In genomic region chr17:40367728-40368127, GRCh38 we compare ENCODE assay signal across 14 cellular contexts. TPM values are rescaled to one million over a fixed set of nuclear protein-coding genes. Genes with fewer than 3 reads are reported as not detected.
DNase-seq lines count a peak whose midpoint lies in the region; ATAC-seq and TF ChIP-seq lines count a peak whose summit lies in the region.
"Not testable (repeated sequence)": the region's sequence is repeated elsewhere in the genome, so short reads cannot be mapped to it uniquely, and the experiment has no call there.
"Had no signal": no experiment of that assay in that cellular context is flagged by ENCODE, and none has a peak within 500 bp of the region (broad histone marks: within the 10 kb centered on the region; RNA-seq: fewer than 3 reads in every experiment).

No MANE protein-coding gene starts in this region.

- not testable (repeated sequence) for TF ChIP-seq CTCF in coronary artery (IDR thresholded peaks at IDR 0.05); osteoblast (IDR thresholded peaks at IDR 0.05; ENCODE audit: extremely low read depth, low read depth, low read length); sigmoid colon (IDR thresholded peaks at IDR 0.05)

- TF ChIP-seq EP300 in sigmoid colon (IDR thresholded peaks at IDR 0.05): not testable (repeated sequence)

- H3K9me3 ChIP-seq in osteoblast (ENCODE audit: low read depth, low read length); sigmoid colon: not testable (repeated sequence)

- H3K27ac ChIP-seq in coronary artery; osteoblast (ENCODE audit: low read depth, low read length); sigmoid colon: not testable (repeated sequence)

- H3K4me3 Mint-ChIP-seq in activated T-cell treated with anti-CD3 and anti-CD28 coated beads, Interleukin-2, amount 50 U/mL, for 24 hours; activated naive CD8-positive, alpha-beta T cell treated with anti-CD3 and anti-CD28 coated beads, Interleukin-2, amount 10 ng/mL, durations not matched to agents 7 days and 5 days: not testable (repeated sequence)

- not testable (repeated sequence) for H3K4me3 ChIP-seq in coronary artery; osteoblast (ENCODE audit: insufficient read depth, low read length); sigmoid colon

- H2AFZ ChIP-seq in osteoblast (ENCODE audit: low read length): not testable (repeated sequence)

- H3K36me3 Mint-ChIP-seq in activated T-cell treated with anti-CD3 and anti-CD28 coated beads, Interleukin-2, amount 50 U/mL, for 24 hours (ENCODE audit: low read depth); activated naive CD8-positive, alpha-beta T cell treated with anti-CD3 and anti-CD28 coated beads, Interleukin-2, amount 10 ng/mL, durations not matched to agents 7 days and 5 days: not testable (repeated sequence)

- H3K27me3 Mint-ChIP-seq in activated T-cell treated with anti-CD3 and anti-CD28 coated beads, Interleukin-2, amount 50 U/mL, for 24 hours; activated naive CD8-positive, alpha-beta T cell treated with anti-CD3 and anti-CD28 coated beads, Interleukin-2, amount 10 ng/mL, durations not matched to agents 7 days and 5 days: not testable (repeated sequence)

- H3K9me3 Mint-ChIP-seq in activated T-cell treated with anti-CD3 and anti-CD28 coated beads, Interleukin-2, amount 50 U/mL, for 24 hours; activated naive CD8-positive, alpha-beta T cell treated with anti-CD3 and anti-CD28 coated beads, Interleukin-2, amount 10 ng/mL, durations not matched to agents 7 days and 5 days: not testable (repeated sequence)

- H3K27me3 ChIP-seq in osteoblast (ENCODE audit: insufficient read depth, low read length); sigmoid colon: not testable (repeated sequence)

- TF ChIP-seq POLR2A in sigmoid colon (IDR thresholded peaks at IDR 0.05): not testable (repeated sequence)

- POLR2A ChIA-PET in activated naive CD8-positive, alpha-beta T cell treated with anti-CD3 and anti-CD28 coated beads, Interleukin-2, amount 10 ng/mL, durations not matched to agents 7 days and 5 days (lab: Charles Lee): not testable (repeated sequence)

- not testable (repeated sequence) for H3K4me1 ChIP-seq in osteoblast (ENCODE audit: insufficient read depth, low read length)
- H3K4me1 ChIP-seq in sigmoid colon: peaks cover 0 to 15% (median 10%) of the 10 kb centered on the region in 4 donors

- 94 to 96% methylated on average over 9 of the region's 9 CpGs for whole genome bisulfite sequencing in sigmoid colon, 2 donors

- H4K20me1 ChIP-seq in osteoblast (ENCODE audit: insufficient read depth, low read length): not testable (repeated sequence)

- intact Hi-C loops in cardiac septum (cut with DNase I); sigmoid colon (cut with DNase I): not testable (repeated sequence)

- not testable (repeated sequence) for H3K27ac Mint-ChIP-seq in activated T-cell treated with anti-CD3 and anti-CD28 coated beads, Interleukin-2, amount 50 U/mL, for 24 hours; activated naive CD8-positive, alpha-beta T cell treated with anti-CD3 and anti-CD28 coated beads, Interleukin-2, amount 10 ng/mL, durations not matched to agents 7 days and 5 days

- H3K79me2 ChIP-seq in osteoblast (ENCODE audit: insufficient read depth, low read length): not testable (repeated sequence)

- ATAC-seq in activated naive CD8-positive, alpha-beta T cell treated with anti-CD3 and anti-CD28 coated beads, Interleukin-2, amount 10 ng/mL, durations not matched to agents 7 days and 5 days (ENCODE audit: low read depth): not testable (repeated sequence)

- not testable (repeated sequence) for H3K4me2 ChIP-seq in osteoblast (ENCODE audit: insufficient read depth, low read length)

- H3K4me1 Mint-ChIP-seq in activated T-cell treated with anti-CD3 and anti-CD28 coated beads, Interleukin-2, amount 50 U/mL, for 24 hours (ENCODE audit: low read depth): peaks cover 21% of the 10 kb centered on the region
- H3K4me1 Mint-ChIP-seq in activated naive CD8-positive, alpha-beta T cell treated with anti-CD3 and anti-CD28 coated beads, Interleukin-2, amount 10 ng/mL, durations not matched to agents 7 days and 5 days: peaks cover 13% of the 10 kb centered on the region

- H3K36me3 ChIP-seq in osteoblast (ENCODE audit: insufficient read depth, low read length); sigmoid colon: not testable (repeated sequence)

- DNase-seq in LoVo (ENCODE audit: low spot score) (peak; percentile 18), coronary artery (ENCODE audit: low spot score) (peak; percentile 26), cardiac septum (ENCODE audit: low spot score) (peak; percentile 49), osteoblast (ENCODE audit: insufficient read length, low spot score, missing footprints) (peak; percentile 29), sigmoid colon (peak; percentile 52)
- peak; percentile 22 for DNase-seq in activated T-cell treated with anti-CD3 and anti-CD28 coated beads, Interleukin-2, amount 50 U/mL, for 24 hours
- peak; percentile 23 for DNase-seq in activated naive CD8-positive, alpha-beta T cell treated with anti-CD3 and anti-CD28 coated beads, Interleukin-2, amount 10 ng/mL, durations not matched to agents 7 days and 5 days

RNA-seq across cellular contexts. Expression of gene GJD3, which starts 3.2 kb away (rescaled TPM):
- total RNA-seq in activated naive CD8-positive, alpha-beta T cell treated with anti-CD3 and anti-CD28 coated beads, Interleukin-2, amount 10 ng/mL, durations not matched to agents 7 days and 5 days: under 1 TPM in 1 of 2 experiments, not detected in 1; 0.48 TPM
- total RNA-seq in cardiac septum: 2.6 TPM
- total RNA-seq in osteoblast: 1.8 and 2.7 TPM in 2 replicates
- total RNA-seq in sigmoid colon: 1 to 10 TPM in 1 of 4 donors, under 1 TPM in 1, not detected in 2; 0.49 to 2.1 TPM
- under 1 TPM in 1 of 3 donors, not detected in 2; 0.64 TPM for polyA plus RNA-seq in sigmoid colon
- total RNA-seq: A673; CD4-positive, alpha-beta memory T cell; CD4-positive, CD25-positive, alpha-beta regulatory T cell; Daoy; G401; GM12878 had no signal
- polyA plus RNA-seq: CD14-positive monocyte; CD4-positive, alpha-beta memory T cell; CD4-positive, CD25-positive, alpha-beta regulatory T cell had no signal

RNA-seq across cellular contexts. Expression of gene TOP2A, which starts 50.0 kb away (rescaled TPM):
- 100 to 1,000 TPM; 313 to 314 TPM for total RNA-seq in activated naive CD8-positive, alpha-beta T cell treated with anti-CD3 and anti-CD28 coated beads, Interleukin-2, amount 10 ng/mL, durations not matched to agents 7 days and 5 days
- 0.51 TPM for total RNA-seq in cardiac septum
- total RNA-seq in osteoblast: 14.5 and 15.9 TPM in 2 replicates
- 1 to 10 TPM in 3 of 4 donors, under 1 TPM in 1; 0.33 to 2.3 (median 1.8) TPM for total RNA-seq in sigmoid colon
- polyA plus RNA-seq in sigmoid colon: 10 to 100 TPM in 2 of 3 donors, 1 to 10 TPM in 1; 1.8 to 28.7 (median 11.3) TPM

RNA-seq across cellular contexts. Expression of gene RARA, which starts 58.7 kb away (rescaled TPM):
- 10 to 100 TPM; 51.7 to 53.6 TPM for total RNA-seq in activated naive CD8-positive, alpha-beta T cell treated with anti-CD3 and anti-CD28 coated beads, Interleukin-2, amount 10 ng/mL, durations not matched to agents 7 days and 5 days
- total RNA-seq in cardiac septum (30.7 TPM), osteoblast (31.1 and 32.4 TPM in 2 replicates), sigmoid colon (10 to 100 TPM; 15.8 to 27.3 (median 20.5) TPM)
- polyA plus RNA-seq in sigmoid colon: 10 to 100 TPM; 26.4 to 29.6 (median 27.8) TPM

Comparison
In these comparisons a context has a peak if more than half of its experiments do, and no peak if none do; other contexts are left out.
1. RNA of gene TOP2A, which starts 50.0 kb away (total RNA-seq): 313 to 314 TPM in activated naive CD8-positive, alpha-beta T cell treated with anti-CD3 and anti-CD28 coated beads, Interleukin-2, amount 10 ng/mL, durations not matched to agents 7 days and 5 days; 14.5 to 15.9 TPM in osteoblast, 0.33 to 2.3 TPM in sigmoid colon and 0.51 TPM in cardiac septum (single experiment); every median in the first group is over 10 times any median in the second.
2. Peak in every context shown above with its lines, with median percentiles within 50 percentile points of each other: DNase-seq.